9 cellular contexts compared by ENCODE assay signal in genomic region chr1:22031214-22031962, GRCh38. TPM values are rescaled to one million over a fixed set of nuclear protein-coding genes. Genes with fewer than 3 reads are reported as not detected.
DNase-seq lines count a peak whose midpoint lies in the region; ATAC-seq and TF ChIP-seq lines count a peak whose summit lies in the region.
"Had no signal": no experiment of that assay in that cellular context is flagged by ENCODE, and none has a peak within 500 bp of the region (broad histone marks: within the 10 kb centered on the region; RNA-seq: fewer than 3 reads in every experiment).

No MANE protein-coding gene starts in this region.

- H3K79me2 ChIP-seq in SK-N-SH (ENCODE audit: insufficient read depth), result peaks cover 11% of the 10 kb centered on the region

- ATAC-seq in CD4-positive, alpha-beta T cell (ENCODE audit: poor library complexity), result peak; percentile 95
- no peak for ATAC-seq in HG03159 (IDR thresholded peaks at IDR 0.05; ENCODE audit: unreplicated experiment)
- no peak for ATAC-seq in HG03095 (IDR thresholded peaks at IDR 0.05; ENCODE audit: unreplicated experiment)

- H3K9ac ChIP-seq in SK-N-SH, result no peak overlapping the region

- H3K9me3 Mint-ChIP-seq in CD4-positive, alpha-beta T cell, result no peaks in the 10 kb centered on the region

- no peak for TF ChIP-seq CTCF in CD4-positive, alpha-beta T cell (IDR thresholded peaks at IDR 0.05)
- TF ChIP-seq CTCF in SK-N-SH (IDR thresholded peaks at IDR 0.05), result no peak
- no peak for TF ChIP-seq CTCF in neutrophil (IDR thresholded peaks at IDR 0.05)

- no peaks in the 10 kb centered on the region for H3K36me3 Mint-ChIP-seq in CD4-positive, alpha-beta T cell (ENCODE audit: low read depth)

- CTCF ChIA-PET in CD4-positive, alpha-beta T cell (lab: Charles Lee), result interaction anchor here (1.2 to 3.0 kb wide), 4 partner anchors 8 to 74 kb away, joined by 3 to 17 read pairs (median 5); no protein-coding TSS in a partner anchor
- CTCF ChIA-PET in SK-N-SH (lab: Yijun Ruan, JAX), result interaction anchor here (1.0 to 2.1 kb wide), 4 partner anchors 9 to 385 kb away, joined by 3 to 5 read pairs (median 4); no protein-coding TSS in a partner anchor

- intact Hi-C loops in CD4-positive, alpha-beta T cell (cut with DNase I, micrococcal nuclease), result no loop called here

- WGBS in SK-N-SH (ENCODE audit: low lambda C conversion rate), result 74% methylated on average over 8 of the region's 8 CpGs

- H3K36me3 ChIP-seq in SK-N-SH (replicated peaks in 1 of 2; ENCODE audit: control insufficient read depth in 1 of 2, insufficient read depth in 2 of 2, low read length in 1 of 2), result peaks cover 6 to 8% of the 10 kb centered on the region in 2 experiments
- H3K36me3 ChIP-seq in neutrophil, result no peaks in the 10 kb centered on the region

- peak; percentile 27; the same call in 1 of the 2 replicates for TF ChIP-seq RAD21 in SK-N-SH (IDR thresholded peaks at IDR 0.05; ENCODE audit: low read length)

- H3K4me1 Mint-ChIP-seq in CD4-positive, alpha-beta T cell (ENCODE audit: low read depth), result peaks cover 55% of the 10 kb centered on the region

- no peaks in the 10 kb centered on the region for H3F3A ChIP-seq in SK-N-SH (replicated peaks; ENCODE audit: insufficient read depth)

- peak overlapping the region; percentile 90 for H3K27ac Mint-ChIP-seq in CD4-positive, alpha-beta T cell

- peaks cover 0 to 8% of the 10 kb centered on the region in 2 experiments; a peak in 1 of 4 replicates for H3K4me1 ChIP-seq in SK-N-SH (ENCODE audit: control insufficient read depth in 1 of 2, insufficient read depth in 2 of 2, low read depth in 1 of 2, low read length in 1 of 2)
- H3K4me1 ChIP-seq in neutrophil (ENCODE audit: control insufficient read depth in 1 of 2, insufficient read depth in 1 of 2, low read depth in 1 of 2, low read length in 1 of 2), result peaks cover 2 to 7% of the 10 kb centered on the region in 2 experiments

- peak overlapping the region; percentile 60 for H3K4me3 Mint-ChIP-seq in CD4-positive, alpha-beta T cell

- POLR2A ChIA-PET in CD4-positive, alpha-beta T cell (lab: Charles Lee), result interaction anchor here (0.8 to 12.6 kb wide), 8 partner anchors 7 to 74 kb away, joined by 3 to 618 read pairs (median 4); partner anchors contain the start of gene CDC42
- POLR2A ChIA-PET in SK-N-SH (lab: Yijun Ruan, JAX), result interaction anchor here (2.3 kb wide), 1 partner anchor 21 kb away, joined by 12 read pairs; the partner anchor contains the start of gene CDC42

- peak in 1 of 2 experiments; percentile 41; a peak in 1 of 4 replicates for TF ChIP-seq EP300 in SK-N-SH (IDR thresholded peaks at IDR 0.05; ENCODE audit: borderline replicate concordance in 1 of 2, low read depth in 1 of 2, low read length in 1 of 2)

- H4K20me1 ChIP-seq in SK-N-SH (ENCODE audit: insufficient read depth), result no peaks in the 10 kb centered on the region

- no peaks in the 10 kb centered on the region for H3K9me2 ChIP-seq in SK-N-SH

- DNase-seq in CD4-positive, alpha-beta T cell, result peak; percentile 28 to 68 (median 50)
- DNase-seq in SK-N-SH (peak; percentile 43), caudate nucleus (lab: John Stamatoyannopoulos, UW) (no peak), SW 1271 (lab: John Stamatoyannopoulos, UW) (no peak), T-helper 9 cell (no peak)
- DNase-seq: NCI-H226 had no signal

- H3K27me3 Mint-ChIP-seq in CD4-positive, alpha-beta T cell, result no peaks in the 10 kb centered on the region

- no peaks in the 10 kb centered on the region for H3K27me3 ChIP-seq in CD4-positive, alpha-beta T cell (ENCODE audit: control insufficient read depth, insufficient read depth, low read length)
- H3K27me3 ChIP-seq in SK-N-SH (ENCODE audit: insufficient read depth), result no peaks in the 10 kb centered on the region
- H3K27me3 ChIP-seq in neutrophil, result no peaks in the 10 kb centered on the region

- H3K4me3 ChIP-seq in SK-N-SH (ENCODE audit: low read depth in 2 of 2, low read length in 1 of 2) (no peak overlapping the region), neutrophil (ENCODE audit: low read depth in 1 of 2, low read length in 1 of 2) (no peak overlapping the region)

- H3K27ac ChIP-seq in CD4-positive, alpha-beta T cell (ENCODE audit: low read depth, low read length), result peak overlapping the region; percentile 26
- H3K27ac ChIP-seq in SK-N-SH (ENCODE audit: low read depth in 2 of 2, low read length in 1 of 2) (peak overlapping the region in 1 of 2 experiments; percentile 47; a peak in 1 of 4 replicates), caudate nucleus (ENCODE audit: low read depth, low read length) (peak overlapping the region; percentile 11), neutrophil (peak overlapping the region; percentile 44)

- H3K4me2 ChIP-seq in SK-N-SH, result no peak overlapping the region

- no peak overlapping the region for H2AFZ ChIP-seq in SK-N-SH (ENCODE audit: low read depth)

- no peaks in the 10 kb centered on the region for H3K9me3 ChIP-seq in CD4-positive, alpha-beta T cell (ENCODE audit: control insufficient read depth, low read length)
- H3K9me3 ChIP-seq in SK-N-SH, result no peaks in the 10 kb centered on the region
- H3K9me3 ChIP-seq in neutrophil, result no peaks in the 10 kb centered on the region

TF ChIP-seq in SK-N-SH, 30 proteins besides CTCF, POLR2A, EP300 and RAD21:
- TF ChIP-seq SIN3A (IDR thresholded peaks at IDR 0.05; ENCODE audit: borderline replicate concordance, low read depth, low read length) (no peak), MXI1 (IDR thresholded peaks at IDR 0.05; ENCODE audit: low read depth, low read length) (peak; percentile 63; the same call in 1 of the 2 replicates), FOXJ3 (CRISPR knock-in tag; IDR thresholded peaks at IDR 0.05) (peak; percentile 80)
TF ChIP-seq in SK-N-SH: peak in this region for 2.

RNA-seq across cellular contexts. Expression of gene CDC42, which starts 21.1 kb away (rescaled TPM):
- total RNA-seq in CD4-positive, alpha-beta T cell, result 100 to 1,000 TPM; 375 to 379 TPM
- polyA plus RNA-seq in SK-N-SH (2012; rRNA removed), result 113 and 148 TPM in 2 replicates
- 170 and 181 TPM in 2 replicates for polyA plus RNA-seq in SK-N-SH (2012; cell fraction: cytosol; rRNA removed)
- 43.6 and 77.8 TPM in 2 replicates for polyA plus RNA-seq in SK-N-SH (2012; cell fraction: nucleus; rRNA removed)

RNA-seq across cellular contexts. Expression of gene CELA3A, which starts 29.9 kb away (rescaled TPM):
- not detected for total RNA-seq in CD4-positive, alpha-beta T cell
- not detected in 2 replicates for polyA plus RNA-seq in SK-N-SH (2012; rRNA removed)
- polyA plus RNA-seq in SK-N-SH (2012; cell fraction: cytosol; rRNA removed), result not detected in 2 replicates
- not detected in 2 replicates for polyA plus RNA-seq in SK-N-SH (2012; cell fraction: nucleus; rRNA removed)

RNA-seq across cellular contexts. Expression of gene CELA3B, which starts 54.6 kb away (rescaled TPM):
- total RNA-seq in CD4-positive, alpha-beta T cell, result not detected
- polyA plus RNA-seq in SK-N-SH (2012; rRNA removed), result not detected in 2 replicates
- not detected in 2 replicates for polyA plus RNA-seq in SK-N-SH (2012; cell fraction: cytosol; rRNA removed)
- not detected in 2 replicates for polyA plus RNA-seq in SK-N-SH (2012; cell fraction: nucleus; rRNA removed)

Comparison
In these comparisons a context has a peak if more than half of its experiments do, and no peak if none do; other contexts are left out.
1. DNase-seq: peak in CD4-positive, alpha-beta T cell (10 of 10) and SK-N-SH (single experiment); none in caudate nucleus (0 of 61), SW 1271 (0 of 2) and T-helper 9 cell (single experiment).